ENCODE assay signal across 1 cellular context in the genomic region with DNA sequence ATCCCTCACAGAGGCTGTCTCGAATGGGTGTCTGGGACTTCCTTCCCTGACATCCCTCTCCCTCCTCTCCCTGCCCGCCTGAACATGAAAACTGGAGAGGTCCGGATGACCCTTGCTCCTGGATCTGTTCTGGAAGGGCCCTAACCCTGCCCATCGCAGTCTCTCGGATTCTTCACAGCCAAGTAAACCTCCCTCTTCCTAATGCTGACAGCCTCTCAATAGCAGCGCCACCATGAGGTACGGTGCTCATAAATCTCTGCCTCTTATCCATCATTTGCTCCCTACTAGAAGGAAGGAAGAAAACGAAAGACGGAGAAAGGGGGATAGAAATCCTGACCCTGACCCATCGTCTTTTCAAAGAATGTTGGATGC.
TF ChIP-seq lines count a peak whose summit lies in the region.

No MANE protein-coding gene starts in this region.

TF ChIP-seq in WTC11, 78 proteins besides CTCF, POLR2A, EP300 and RAD21 (continued from another document):
- no peak for TF ChIP-seq ATF6 (CRISPR knock-in tag; IDR thresholded peaks at IDR 0.05)
- no peak for TF ChIP-seq CREB1 (CRISPR knock-in tag; IDR thresholded peaks at IDR 0.05)
- TF ChIP-seq, protein P1, sequence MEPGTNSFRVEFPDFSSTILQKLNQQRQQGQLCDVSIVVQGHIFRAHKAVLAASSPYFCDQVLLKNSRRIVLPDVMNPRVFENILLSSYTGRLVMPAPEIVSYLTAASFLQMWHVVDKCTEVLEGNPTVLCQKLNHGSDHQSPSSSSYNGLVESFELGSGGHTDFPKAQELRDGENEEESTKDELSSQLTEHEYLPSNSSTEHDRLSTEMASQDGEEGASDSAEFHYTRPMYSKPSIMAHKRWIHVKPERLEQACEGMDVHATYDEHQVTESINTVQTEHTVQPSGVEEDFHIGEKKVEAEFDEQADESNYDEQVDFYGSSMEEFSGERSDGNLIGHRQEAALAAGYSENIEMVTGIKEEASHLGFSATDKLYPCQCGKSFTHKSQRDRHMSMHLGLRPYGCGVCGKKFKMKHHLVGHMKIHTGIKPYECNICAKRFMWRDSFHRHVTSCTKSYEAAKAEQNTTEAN (CRISPR knock-in tag; IDR thresholded peaks at IDR 0.05): no peak
- TF ChIP-seq HMGA2 (CRISPR knock-in tag; IDR thresholded peaks at IDR 0.05): no peak
- no peak for TF ChIP-seq ZNF138 (CRISPR knock-in tag; conservative IDR thresholded peaks at IDR 0.05)
- no peak for TF ChIP-seq MLX (CRISPR knock-in tag; IDR thresholded peaks at IDR 0.05)
